ENCODE assay signal across 1 cellular context in the genomic region with DNA sequence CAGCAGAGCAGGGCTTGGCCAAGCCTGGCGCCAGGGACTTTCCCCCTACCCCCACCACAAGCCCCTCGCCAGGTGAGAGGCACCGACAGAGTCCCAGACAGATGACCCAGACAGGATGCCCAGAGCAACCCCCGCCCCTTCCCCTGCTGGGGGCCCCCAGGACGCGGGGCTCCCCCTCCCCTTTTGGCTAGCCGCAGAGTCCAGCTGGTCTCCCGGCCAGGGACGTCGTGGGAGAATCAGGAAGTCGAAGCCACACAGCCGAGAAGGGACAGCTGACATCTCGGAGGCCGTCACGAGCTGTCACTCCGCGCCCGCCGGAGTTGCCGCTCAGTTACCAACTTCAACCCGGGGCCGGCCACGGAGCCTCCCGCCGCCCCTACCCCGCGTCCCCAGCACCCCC.
A peak's percentile ranks its signal among the peaks of the same experiment; 100 is the strongest.
TF ChIP-seq lines count a peak whose summit lies in the region.

No MANE protein-coding gene starts in this region.

TF ChIP-seq in H1, 55 proteins besides CTCF, POLR2A, EP300 and RAD21:
- peak; percentile 25 for TF ChIP-seq KDM4A (IDR thresholded peaks at IDR 0.05; ENCODE audit: low read depth, low read length, severe bottlenecking)
TF ChIP-seq in H1: peak in this region for 1; not testable (repeated sequence) for 54.
